8 cellular contexts compared by ENCODE assay signal in the genomic region with DNA sequence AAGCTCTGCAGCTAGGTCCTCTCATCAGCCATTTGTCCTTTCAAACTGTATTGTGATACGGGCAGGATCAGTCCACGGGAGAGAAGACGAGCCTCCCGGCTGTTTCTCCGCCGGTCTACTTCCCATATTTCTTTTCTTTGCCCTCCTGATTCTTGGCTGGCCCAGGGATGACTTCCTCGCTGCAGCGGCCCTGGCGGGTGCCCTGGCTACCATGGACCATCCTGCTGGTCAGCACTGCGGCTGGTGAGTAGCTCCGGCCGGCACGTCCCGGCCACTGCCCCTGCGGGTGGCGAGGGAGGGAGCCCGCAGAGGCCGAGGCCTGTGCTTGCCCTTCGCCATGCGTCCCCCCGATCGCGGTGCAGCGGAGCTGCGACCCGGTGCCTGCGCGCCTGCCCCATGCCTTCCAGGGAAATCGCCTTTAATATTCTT. TPM values are rescaled to one million over a fixed set of nuclear protein-coding genes. Genes with fewer than 3 reads are reported as not detected.
A peak's percentile ranks its signal among the peaks of the same experiment; 100 is the strongest.
DNase-seq lines count a peak whose midpoint lies in the region; TF ChIP-seq lines count a peak whose summit lies in the region.

No MANE protein-coding gene starts in this region.

- no peaks in the 10 kb centered on the region for H3K9me3 Mint-ChIP-seq in immature natural killer cell

- H3K4me3 ChIP-seq in Peyer's patch (peak overlapping the region; percentile 82 to 94 (median 88)), brain microvascular endothelial cell (ENCODE audit: low read depth, low read length) (peak overlapping the region; percentile 95), skeletal muscle satellite cell (ENCODE audit: low read length) (peak overlapping the region; percentile 86)

- H3K4me2 ChIP-seq in skeletal muscle satellite cell (ENCODE audit: low read length) = peak overlapping the region; percentile 90

- peak overlapping the region; percentile 88 for H3K9ac ChIP-seq in skeletal muscle satellite cell (ENCODE audit: low read depth, low read length)

- H3K4me1 ChIP-seq in Peyer's patch (peaks cover 0 to 31% (median 0%) of the 10 kb centered on the region in 4 donors), skeletal muscle satellite cell (ENCODE audit: control insufficient read depth, insufficient read depth, low read length) (peaks cover 28% of the 10 kb centered on the region)

- no peak for TF ChIP-seq POLR2A in Peyer's patch (IDR thresholded peaks at IDR 0.05)

- H3K27ac ChIP-seq in Peyer's patch (peak overlapping the region; percentile 84 to 98 (median 96)), brain microvascular endothelial cell (peak overlapping the region; percentile 96)

- H3K27me3 Mint-ChIP-seq in immature natural killer cell (ENCODE audit: low read depth in 3 of 3) = peaks cover 13 to 23% (median 22%) of the 10 kb centered on the region in 3 donors

- peaks cover 42 to 50% of the 10 kb centered on the region in 2 donors for H3K4me1 Mint-ChIP-seq in immature natural killer cell

- in situ Hi-C loops in brain microvascular endothelial cell (cut with HindIII; ENCODE audit: low pct_ligation_motif_present, low sequenced_read_pairs) = no loop called here

- no peaks in the 10 kb centered on the region for H3K36me3 Mint-ChIP-seq in immature natural killer cell

- H3K9me3 ChIP-seq in Peyer's patch (no peaks in the 10 kb centered on the region), skeletal muscle satellite cell (replicated peaks; ENCODE audit: low read length) (no peaks in the 10 kb centered on the region)

- TF ChIP-seq CTCF in Peyer's patch (IDR thresholded peaks at IDR 0.05) (no peak), brain microvascular endothelial cell (IDR thresholded peaks at IDR 0.05; ENCODE audit: low read depth, low read length, missing control alignments) (no peak)

- H3K27ac Mint-ChIP-seq in immature natural killer cell = peak overlapping the region; percentile 70 to 95 (median 90)

- H3K4me3 Mint-ChIP-seq in immature natural killer cell = peak overlapping the region; percentile 95 to 99 (median 97)

- H3K27me3 ChIP-seq in Peyer's patch (no peaks in the 10 kb centered on the region), brain microvascular endothelial cell (replicated peaks) (no peaks in the 10 kb centered on the region), skeletal muscle satellite cell (ENCODE audit: control insufficient read depth, insufficient read depth, low read length) (no peaks in the 10 kb centered on the region)

- no peaks in the 10 kb centered on the region for H3K36me3 ChIP-seq in Peyer's patch
- H3K36me3 ChIP-seq in brain microvascular endothelial cell (replicated peaks) = no peaks in the 10 kb centered on the region
- no peaks in the 10 kb centered on the region for H3K36me3 ChIP-seq in skeletal muscle satellite cell (ENCODE audit: insufficient read depth, low read length)

- peak; percentile 24 for DNase-seq in activated T-cell treated with anti-CD3 and anti-CD28 coated beads, Interleukin-2, amount 50 U/mL, for 1 hour
- no peak for DNase-seq in activated T-cell treated with anti-CD3 and anti-CD28 coated beads for 4 hours
- peak; percentile 22 to 67 (median 57) for DNase-seq in Peyer's patch
- peak; percentile 7 for DNase-seq in brain microvascular endothelial cell
- DNase-seq in immature natural killer cell = peak in 2 of 3 donors; percentile 8 to 12
- DNase-seq in NCI-H2029 treated with DMSO at 0.1 percent for 48 hours (lab: John Stamatoyannopoulos, UW) = no peak
- DNase-seq in H4 (ENCODE audit: low spot score) = no peak

RNA-seq across cellular contexts. Expression of gene BMPR2, which starts 1.2 kb away (rescaled TPM):
- total RNA-seq in Peyer's patch = 10 to 100 TPM; 20.6 to 34.7 (median 30.0) TPM
- polyA plus RNA-seq in immature natural killer cell = 1 to 10 TPM; 1.4 to 5.4 (median 2.8) TPM
- total RNA-seq in skeletal muscle satellite cell (2012; rRNA removed) = 15.0 and 16.6 TPM in 2 replicates
- 9.8 and 13.3 TPM in 2 replicates for total RNA-seq in H4 (2014; rRNA removed; shearing (Covaris generic))

Comparison
In these comparisons a context has a peak if more than half of its experiments do, and no peak if none do; other contexts are left out.
1. DNase-seq: peak in activated T-cell treated with anti-CD3 and anti-CD28 coated beads, Interleukin-2, amount 50 U/mL, for 1 hour (single experiment), Peyer's patch (3 of 3), brain microvascular endothelial cell (single experiment) and immature natural killer cell (2 of 3); none in activated T-cell treated with anti-CD3 and anti-CD28 coated beads for 4 hours (single experiment), NCI-H2029 treated with DMSO at 0.1 percent for 48 hours (single experiment) and H4 (single experiment).
2. Peak in every context shown above with its lines, with median percentiles within 50 percentile points of each other: H3K4me3 ChIP-seq.